ENCODE assay signal across 9 cellular contexts in the genomic region with DNA sequence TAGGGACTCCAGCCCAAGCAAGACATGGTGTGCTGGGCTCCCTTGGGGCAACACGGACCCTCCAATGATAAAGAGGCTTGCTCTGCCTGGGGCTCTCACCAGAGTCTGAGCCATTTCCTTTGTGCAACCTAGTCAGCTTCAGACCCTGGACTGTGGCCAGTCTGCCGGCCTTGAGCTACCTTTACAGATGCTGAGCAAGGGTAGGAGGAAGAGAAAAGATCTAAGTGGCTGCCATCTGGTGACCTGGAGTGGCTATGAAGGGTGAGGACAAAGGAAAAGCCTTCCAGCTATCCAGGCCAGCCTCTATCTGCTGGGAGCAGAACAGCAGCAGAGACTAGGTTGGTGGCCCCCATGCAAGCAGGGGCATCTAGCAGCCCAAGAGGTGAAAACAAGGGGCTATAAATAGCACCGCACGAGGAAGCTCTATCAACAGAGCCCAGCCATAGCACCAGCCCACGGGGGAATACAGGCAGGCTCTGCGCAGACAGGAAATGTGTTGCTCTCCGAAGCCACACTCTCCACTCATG.
DNase-seq lines count a peak whose midpoint lies in the region; ATAC-seq and TF ChIP-seq lines count a peak whose summit lies in the region.
"Had no signal": no experiment of that assay in that cellular context is flagged by ENCODE, and none has a peak within 500 bp of the region (broad histone marks: within the 10 kb centered on the region; RNA-seq: fewer than 3 reads in every experiment).

No MANE protein-coding gene starts in this region.

- H3K27me3 Mint-ChIP-seq in activated T-cell treated with anti-CD3 and anti-CD28 coated beads, Interleukin-2, amount 50 U/mL, for 72 hours (ENCODE audit: low read depth), result no peaks in the 10 kb centered on the region

- no peaks in the 10 kb centered on the region for H3K9me3 ChIP-seq in MG63

- intact Hi-C loops in sciatic nerve (cut with DNase I), result loop anchor here (10.0 kb wide), 1 partner anchor 228 kb away; a partner anchor contains a TSS

- H3K27me3 ChIP-seq in MG63, result no peaks in the 10 kb centered on the region

- peaks cover 8% of the 10 kb centered on the region for H3K4me1 Mint-ChIP-seq in activated T-cell treated with anti-CD3 and anti-CD28 coated beads, Interleukin-2, amount 50 U/mL, for 72 hours (ENCODE audit: low read depth)

- peak; percentile 83 for ATAC-seq in GM21619 (IDR thresholded peaks at IDR 0.05; ENCODE audit: unreplicated experiment)
- peak; percentile 34 for ATAC-seq in esophagus mucosa
- ATAC-seq in sciatic nerve, result peak; percentile 27
- no peak for ATAC-seq in activated T-cell treated with anti-CD3 and anti-CD28 coated beads, Interleukin-2, amount 50 U/mL, for 72 hours (replicated peaks in 1 of 2)
- no peak for ATAC-seq in HG03175 (IDR thresholded peaks at IDR 0.05; ENCODE audit: unreplicated experiment)

- TF ChIP-seq CTCF in GM10248 (IDR thresholded peaks at IDR 0.05; ENCODE audit: control extremely low read depth, extremely low read depth, low read depth, missing control alignments), result no peak

- DNase-seq in M059J (ENCODE audit: low read depth) (peak; percentile 69), sciatic nerve (ENCODE audit: low spot score) (no peak), GM10248 (ENCODE audit: extremely low spot score) (no peak), MG63 (no peak)
- DNase-seq in activated T-cell treated with anti-CD3 and anti-CD28 coated beads, Interleukin-2, amount 50 U/mL, for 72 hours, result no peak
- DNase-seq: T-helper 2 cell had no signal

- H3K27ac Mint-ChIP-seq in activated T-cell treated with anti-CD3 and anti-CD28 coated beads, Interleukin-2, amount 50 U/mL, for 72 hours, result no peak overlapping the region

- no peak overlapping the region for H3K4me3 Mint-ChIP-seq in activated T-cell treated with anti-CD3 and anti-CD28 coated beads, Interleukin-2, amount 50 U/mL, for 72 hours

- H3K9me3 Mint-ChIP-seq in activated T-cell treated with anti-CD3 and anti-CD28 coated beads, Interleukin-2, amount 50 U/mL, for 72 hours, result no peaks in the 10 kb centered on the region

- no peaks in the 10 kb centered on the region for H3K36me3 ChIP-seq in MG63

- peaks cover 0 to 15% of the 10 kb centered on the region in 2 donors for H3K36me3 Mint-ChIP-seq in activated T-cell treated with anti-CD3 and anti-CD28 coated beads, Interleukin-2, amount 50 U/mL, for 72 hours (ENCODE audit: insufficient read depth in 2 of 2)

- POLR2A ChIA-PET in GM10248 (lab: Yijun Ruan, JAX), result no interaction called here

- H3K4me3 ChIP-seq in MG63, result no peak overlapping the region

- CTCF ChIA-PET in GM10248 (lab: Yijun Ruan, JAX), result interaction anchor here (0.9 to 5.8 kb wide), 2 partner anchors 10 to 12 kb away, joined by 4 to 42 read pairs; no protein-coding TSS in a partner anchor

Comparison
In these comparisons a context has a peak if more than half of its experiments do, and no peak if none do; other contexts are left out.
1. ATAC-seq: peak in GM21619 (single experiment), esophagus mucosa (single experiment) and sciatic nerve (single experiment); none in activated T-cell treated with anti-CD3 and anti-CD28 coated beads, Interleukin-2, amount 50 U/mL, for 72 hours (0 of 2) and HG03175 (single experiment).